In the genomic region with DNA sequence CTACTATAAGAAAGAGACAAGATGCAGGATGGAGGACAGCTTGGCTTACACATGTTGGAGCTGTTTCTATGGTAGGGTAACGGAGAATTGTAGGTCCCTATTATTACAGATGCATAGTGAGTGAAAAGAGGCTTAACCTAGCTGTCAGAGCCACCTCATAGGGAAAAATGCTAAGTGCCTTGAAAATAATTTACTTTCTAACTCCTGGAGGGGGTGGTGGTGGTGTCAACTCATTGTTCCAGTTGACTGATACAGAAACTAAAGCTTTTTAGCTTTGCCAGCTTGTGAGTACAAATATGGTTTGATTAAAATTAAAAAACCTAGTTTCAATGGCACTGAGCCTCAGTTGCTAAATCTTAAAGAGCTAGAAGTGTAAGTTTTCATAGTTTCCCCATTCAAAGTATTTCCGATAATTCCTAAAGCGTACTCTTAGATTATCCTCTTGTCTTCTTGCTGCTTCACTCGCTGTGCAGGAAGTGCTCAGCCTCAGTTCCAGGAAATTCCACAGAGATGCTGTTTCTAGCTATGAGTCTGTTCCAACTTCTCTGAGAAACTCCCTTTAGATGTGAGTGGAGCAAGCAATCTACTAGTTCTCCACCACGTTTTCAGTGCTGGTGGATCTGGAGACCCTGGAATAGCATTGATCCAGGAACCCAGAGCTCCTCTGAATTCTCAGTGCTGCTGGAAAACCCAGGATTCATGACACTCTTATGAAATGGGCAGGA, we compare ENCODE assay signal across 1 cellular context.
TF ChIP-seq lines count a peak whose summit lies in the region.

No MANE protein-coding gene starts in this region.

TF ChIP-seq in neural cell, 6 proteins besides CTCF, POLR2A, EP300 and RAD21:
- TF ChIP-seq, protein P1, sequence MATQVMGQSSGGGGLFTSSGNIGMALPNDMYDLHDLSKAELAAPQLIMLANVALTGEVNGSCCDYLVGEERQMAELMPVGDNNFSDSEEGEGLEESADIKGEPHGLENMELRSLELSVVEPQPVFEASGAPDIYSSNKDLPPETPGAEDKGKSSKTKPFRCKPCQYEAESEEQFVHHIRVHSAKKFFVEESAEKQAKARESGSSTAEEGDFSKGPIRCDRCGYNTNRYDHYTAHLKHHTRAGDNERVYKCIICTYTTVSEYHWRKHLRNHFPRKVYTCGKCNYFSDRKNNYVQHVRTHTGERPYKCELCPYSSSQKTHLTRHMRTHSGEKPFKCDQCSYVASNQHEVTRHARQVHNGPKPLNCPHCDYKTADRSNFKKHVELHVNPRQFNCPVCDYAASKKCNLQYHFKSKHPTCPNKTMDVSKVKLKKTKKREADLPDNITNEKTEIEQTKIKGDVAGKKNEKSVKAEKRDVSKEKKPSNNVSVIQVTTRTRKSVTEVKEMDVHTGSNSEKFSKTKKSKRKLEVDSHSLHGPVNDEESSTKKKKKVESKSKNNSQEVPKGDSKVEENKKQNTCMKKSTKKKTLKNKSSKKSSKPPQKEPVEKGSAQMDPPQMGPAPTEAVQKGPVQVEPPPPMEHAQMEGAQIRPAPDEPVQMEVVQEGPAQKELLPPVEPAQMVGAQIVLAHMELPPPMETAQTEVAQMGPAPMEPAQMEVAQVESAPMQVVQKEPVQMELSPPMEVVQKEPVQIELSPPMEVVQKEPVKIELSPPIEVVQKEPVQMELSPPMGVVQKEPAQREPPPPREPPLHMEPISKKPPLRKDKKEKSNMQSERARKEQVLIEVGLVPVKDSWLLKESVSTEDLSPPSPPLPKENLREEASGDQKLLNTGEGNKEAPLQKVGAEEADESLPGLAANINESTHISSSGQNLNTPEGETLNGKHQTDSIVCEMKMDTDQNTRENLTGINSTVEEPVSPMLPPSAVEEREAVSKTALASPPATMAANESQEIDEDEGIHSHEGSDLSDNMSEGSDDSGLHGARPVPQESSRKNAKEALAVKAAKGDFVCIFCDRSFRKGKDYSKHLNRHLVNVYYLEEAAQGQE (IDR thresholded peaks at IDR 0.05; ENCODE audit: borderline replicate concordance), result no peak
- TF ChIP-seq POLR2AphosphoS5 (IDR thresholded peaks at IDR 0.05), result no peak
- TF ChIP-seq TAF1 (IDR thresholded peaks at IDR 0.05; ENCODE audit: low read depth), result no peak
- no peak for TF ChIP-seq SMC3 (conservative IDR thresholded peaks at IDR 0.05; ENCODE audit: poor library complexity)
- no peak for TF ChIP-seq EZH2 (IDR thresholded peaks at IDR 0.05; ENCODE audit: borderline replicate concordance, insufficient read depth, low read length, poor library complexity, severe bottlenecking)
- TF ChIP-seq MXI1 (conservative IDR thresholded peaks at IDR 0.05; ENCODE audit: poor library complexity, severe bottlenecking), result no peak
TF ChIP-seq in neural cell: peak in this region for 0.
